10 cellular contexts compared by ENCODE assay signal in genomic region chr1:44826375-44827196, GRCh38. TPM values are rescaled to one million over a fixed set of nuclear protein-coding genes. Genes with fewer than 3 reads are reported as not detected.
DNase-seq lines count a peak whose midpoint lies in the region; ATAC-seq lines count a peak whose summit lies in the region.
"Had no signal": no experiment of that assay in that cellular context is flagged by ENCODE, and none has a peak within 500 bp of the region (broad histone marks: within the 10 kb centered on the region; RNA-seq: fewer than 3 reads in every experiment).

No MANE protein-coding gene starts in this region.

- no peak for ATAC-seq in GM18907 (IDR thresholded peaks at IDR 0.05; ENCODE audit: unreplicated experiment)
- no peak for ATAC-seq in HG02981 (IDR thresholded peaks at IDR 0.05; ENCODE audit: unreplicated experiment)
- ATAC-seq: CD8-positive, alpha-beta T cell had no signal

- intact Hi-C loops in cardiac septum (cut with DNase I) (no loop called here), posterior vena cava (cut with DNase I) (no loop called here)

- DNase-seq in GDM1 (lab: John Stamatoyannopoulos, UW) (peak; percentile 86), UCSD-AML1 (lab: John Stamatoyannopoulos, UW; ENCODE audit: unreplicated experiment) (peak; percentile 87), cardiac septum (ENCODE audit: low spot score) (peak; percentile 87), posterior vena cava (ENCODE audit: low spot score) (peak; percentile 94)
- no peak for DNase-seq in stimulated activated CD4-positive, alpha-beta T cell treated with anti-CD3 and anti-CD28 coated beads, Interleukin-1b, Interleukin-23, amount 100 ng/mL, for 48 hours
- DNase-seq in activated CD4-positive, alpha-beta T cell treated with anti-CD3 and anti-CD28 coated beads, Interleukin-2, amount 50 U/mL, for 1 hour: no peak
- DNase-seq: CD8-positive, alpha-beta T cell had no signal

RNA-seq across cellular contexts. Expression of gene PTCH2, which starts 16.5 kb away (rescaled TPM):
- total RNA-seq in cardiac septum (0.35 TPM), posterior vena cava (1 to 10 TPM; 1.6 to 2.1 TPM)

RNA-seq across cellular contexts. Expression of gene BTBD19, which starts 18.3 kb away (rescaled TPM):
- total RNA-seq in cardiac septum (4.4 TPM), posterior vena cava (10 to 100 TPM; 13.5 to 22.2 TPM)

RNA-seq across cellular contexts. Expression of gene DYNLT4, which starts 19.4 kb away (rescaled TPM):
- not detected for total RNA-seq in cardiac septum
- not detected for total RNA-seq in posterior vena cava
- total RNA-seq: fibroblast of villous mesenchyme had no signal

RNA-seq across cellular contexts. Expression of gene PLK3, which starts 26.4 kb away (rescaled TPM):
- total RNA-seq in cardiac septum (8.4 TPM), posterior vena cava (10 to 100 TPM; 20.1 to 32.7 TPM)

RNA-seq across cellular contexts. Expression of gene BEST4, which starts 38.6 kb away (rescaled TPM):
- 0.11 TPM for total RNA-seq in cardiac septum
- under 1 TPM; 0.37 to 0.38 TPM for total RNA-seq in posterior vena cava
- total RNA-seq: fibroblast of villous mesenchyme had no signal

Comparison
In these comparisons a context has a peak if more than half of its experiments do, and no peak if none do; other contexts are left out.
1. DNase-seq: peak in GDM1 (single experiment), UCSD-AML1 (single experiment), cardiac septum (single experiment) and posterior vena cava (single experiment); none in stimulated activated CD4-positive, alpha-beta T cell treated with anti-CD3 and anti-CD28 coated beads, Interleukin-1b, Interleukin-23, amount 100 ng/mL, for 48 hours (single experiment) and activated CD4-positive, alpha-beta T cell treated with anti-CD3 and anti-CD28 coated beads, Interleukin-2, amount 50 U/mL, for 1 hour (single experiment).